29 cellular contexts compared by ENCODE assay signal in the genomic region with DNA sequence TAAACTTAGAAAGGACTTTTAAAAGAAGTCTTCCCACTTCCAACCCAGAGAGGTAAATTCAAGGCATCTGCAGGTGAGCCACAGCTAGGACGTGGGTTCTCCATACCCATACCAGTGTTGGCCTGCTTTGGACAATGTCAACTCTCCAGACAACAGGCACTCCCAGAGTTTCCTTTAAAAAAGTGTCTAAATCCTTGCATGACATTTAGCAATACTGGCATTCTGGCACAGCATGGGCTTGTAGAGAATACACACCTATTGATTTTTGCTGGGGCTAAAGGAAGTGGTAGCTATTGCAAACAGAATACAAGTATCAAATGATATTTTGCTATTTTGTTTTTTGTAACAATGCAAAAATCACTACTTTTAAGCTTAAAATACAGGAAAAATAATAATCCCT. TPM values are rescaled to one million over a fixed set of nuclear protein-coding genes. Genes with fewer than 3 reads are reported as not detected.
DNase-seq lines count a peak whose midpoint lies in the region; ATAC-seq, FAIRE-seq and TF ChIP-seq lines count a peak whose summit lies in the region.
"Had no signal": no experiment of that assay in that cellular context is flagged by ENCODE, and none has a peak within 500 bp of the region (broad histone marks: within the 10 kb centered on the region; RNA-seq: fewer than 3 reads in every experiment).

No MANE protein-coding gene starts in this region.

- FAIRE-seq in pancreas (lab: Jason Lieb, UNC) = no peak
- FAIRE-seq: A549 had no signal

- H3K27ac ChIP-seq in left ventricle myocardium inferior (replicated peaks) (peak overlapping the region; percentile 86), gastroesophageal sphincter (peak overlapping the region in 3 of 4 donors; percentile 14 to 67 (median 65)), pancreas (peak overlapping the region; percentile 23 to 76 (median 50)), uterus (peak overlapping the region; percentile 16 to 67)
- H3K27ac ChIP-seq: A549 had no signal

- H3K9me3 ChIP-seq in left ventricle myocardium inferior (replicated peaks) (peaks cover 3% of the 10 kb centered on the region), gastroesophageal sphincter (no peaks in the 10 kb centered on the region), pancreas (no peaks in the 10 kb centered on the region), uterus (no peaks in the 10 kb centered on the region)
- H3K9me3 ChIP-seq: HAP-1 had no signal

- H3K36me3 Mint-ChIP-seq in activated naive CD4-positive, alpha-beta T cell treated with anti-CD3 and anti-CD28 coated beads, Interleukin-2, amount 50 U/mL, for 72 hours = peaks cover 4 to 6% of the 10 kb centered on the region in 2 donors

- H3K36me3 ChIP-seq in left ventricle myocardium inferior (peaks cover 14% of the 10 kb centered on the region), gastroesophageal sphincter (peaks cover 0 to 17% of the 10 kb centered on the region in 2 donors), pancreas (no peaks in the 10 kb centered on the region), uterus (no peaks in the 10 kb centered on the region)
- H3K36me3 ChIP-seq: HAP-1 had no signal

- no peak for TF ChIP-seq EP300 in gastroesophageal sphincter (IDR thresholded peaks at IDR 0.05)

- TF ChIP-seq POLR2A in gastroesophageal sphincter (IDR thresholded peaks at IDR 0.05) = no peak
- no peak for TF ChIP-seq POLR2A in uterus (IDR thresholded peaks at IDR 0.05)

- no peak overlapping the region for H3K27ac Mint-ChIP-seq in activated naive CD4-positive, alpha-beta T cell treated with anti-CD3 and anti-CD28 coated beads, Interleukin-2, amount 50 U/mL, for 72 hours
- H3K27ac Mint-ChIP-seq: activated CD4-positive, alpha-beta T cell treated with anti-CD3 and anti-CD28 coated beads, Interleukin-2, amount 10 ng/mL, durations not matched to agents 7 days and 5 days; activated T-cell treated with anti-CD3 and anti-CD28 coated beads, Interleukin-2, amount 50 U/mL, for 72 hours; CD8-positive, alpha-beta memory T cell; natural killer cell treated with Interleukin-12 subunit alpha and Interleukin-12 subunit beta and Interleukin-15 and Interleukin-18, amount 100 ng/mL, for 72 hours; stimulated activated memory B cell treated with anti-CD40 and anti-IgM and Interleukin-4, amounts not matched to agents 10 μg/mL and 1 μg/mL and 100 μg/mL, for 72 hours; WTC11 had no signal

- TF ChIP-seq CTCF in left ventricle myocardium inferior (IDR thresholded peaks at IDR 0.05; ENCODE audit: borderline replicate concordance) (no peak), gastroesophageal sphincter (IDR thresholded peaks at IDR 0.05) (no peak), pancreas (IDR thresholded peaks at IDR 0.05) (no peak), uterus (IDR thresholded peaks at IDR 0.05) (no peak)

- H3K9me3 Mint-ChIP-seq in activated naive CD4-positive, alpha-beta T cell treated with anti-CD3 and anti-CD28 coated beads, Interleukin-2, amount 50 U/mL, for 72 hours = peaks cover 3 to 7% of the 10 kb centered on the region in 2 donors
- H3K9me3 Mint-ChIP-seq: CD8-positive, alpha-beta memory T cell; natural killer cell treated with Interleukin-12 subunit alpha and Interleukin-12 subunit beta and Interleukin-15 and Interleukin-18, amount 100 ng/mL, for 72 hours had no signal

- H3K4me3 ChIP-seq in left ventricle myocardium inferior = no peak overlapping the region
- H3K4me3 ChIP-seq in gastroesophageal sphincter = no peak overlapping the region
- H3K4me3 ChIP-seq in pancreas = no peak overlapping the region
- no peak overlapping the region for H3K4me3 ChIP-seq in uterus
- H3K4me3 ChIP-seq: A549, HAP-1 had no signal

- DNase-seq in left ventricle myocardium inferior (no peak), left ventricle myocardium superior (no peak), pancreas (no peak), uterus (no peak), NCI-H345 (lab: John Stamatoyannopoulos, UW) (no peak)
- DNase-seq in stimulated activated CD4-positive, alpha-beta T cell treated with anti-CD3 and anti-CD28 coated beads, Interleukin-1b, Interleukin-23, amount 100 ng/mL, for 48 hours = no peak
- no peak for DNase-seq in activated naive CD4-positive, alpha-beta T cell treated with anti-CD3 and anti-CD28 coated beads, Interleukin-2, amount 50 U/mL, for 72 hours (ENCODE audit: low spot score in 2 of 2)
- DNase-seq: activated CD4-positive, alpha-beta T cell treated with anti-CD3 and anti-CD28 coated beads, Interleukin-2, amount 10 ng/mL, durations not matched to agents 7 days and 5 days; activated naive CD4-positive, alpha-beta T cell; activated T-cell treated with anti-CD3 and anti-CD28 coated beads, Interleukin-2, amount 50 U/mL, for 72 hours; AML-193; CD8-positive, alpha-beta memory T cell; effector memory CD4-positive, alpha-beta T cell; erythroblast; foreskin fibroblast; midbrain; NCI-H1092 treated with DMSO at 0.1 percent for 48 hours; NCI-H2029; NCI-H69; retina; stimulated activated CD4-positive, alpha-beta T cell treated with anti-CD3 and anti-CD28 coated beads, Interleukin-12 subunit alpha, Interleukin-12 subunit beta, amount 100 ng/mL, for 4 hours; stimulated activated CD4-positive, alpha-beta T cell treated with anti-CD3 and anti-CD28 coated beads, Interleukin-4, amount 100 ng/mL, for 4 hours had no signal

- intact Hi-C loops in left ventricle myocardium inferior (cut with micrococcal nuclease) = no loop called here
- intact Hi-C loops in left ventricle myocardium superior (cut with micrococcal nuclease) = no loop called here
- intact Hi-C loops in pancreas (cut with DNase I) = no loop called here
- intact Hi-C loops in uterus (cut with DNase I; ENCODE audit: low total_unique reads) = no loop called here

- H3K27me3 ChIP-seq in left ventricle myocardium inferior (ENCODE audit: low read depth) = peaks cover 22% of the 10 kb centered on the region
- H3K27me3 ChIP-seq in gastroesophageal sphincter = no peaks in the 10 kb centered on the region
- no peaks in the 10 kb centered on the region for H3K27me3 ChIP-seq in pancreas
- no peaks in the 10 kb centered on the region for H3K27me3 ChIP-seq in uterus

- WGBS in gastroesophageal sphincter (ENCODE audit: low coverage in 1 of 2), 2 donors = no CpG with 5 or more reads among the region's 1 CpG
- 78 to 86% methylated on average over 1 of the region's 1 CpG for WGBS in pancreas, 2 donors

- H3K4me1 ChIP-seq in left ventricle myocardium inferior (peaks cover 55% of the 10 kb centered on the region), gastroesophageal sphincter (peaks cover 0 to 30% (median 18%) of the 10 kb centered on the region in 3 donors), pancreas (peaks cover 0 to 35% (median 25%) of the 10 kb centered on the region in 3 donors), uterus (no peaks in the 10 kb centered on the region)
- H3K4me1 ChIP-seq: HAP-1 had no signal

- ATAC-seq in left ventricle myocardium superior = no peak
- no peak for ATAC-seq in gastroesophageal sphincter
- ATAC-seq in pancreas = peak; percentile 8 to 35 (median 24)
- ATAC-seq in activated naive CD4-positive, alpha-beta T cell treated with anti-CD3 and anti-CD28 coated beads, Interleukin-2, amount 50 U/mL, for 72 hours = no peak
- ATAC-seq: A549; activated T-cell treated with anti-CD3 and anti-CD28 coated beads, Interleukin-2, amount 50 U/mL, for 72 hours; natural killer cell treated with Interleukin-12 subunit alpha and Interleukin-12 subunit beta and Interleukin-15 and Interleukin-18, amount 100 ng/mL, for 72 hours; Panc1; stimulated activated memory B cell treated with anti-CD40 and anti-IgM and Interleukin-4, amounts not matched to agents 10 μg/mL and 1 μg/mL and 100 μg/mL, for 72 hours had no signal

RNA-seq across cellular contexts. Expression of a gene that starts 25.8 kb away (rescaled TPM):
- total RNA-seq in left ventricle myocardium inferior (22.1 TPM), left ventricle myocardium superior (23.2 TPM), gastroesophageal sphincter (10 to 100 TPM; 57.5 to 74.9 (median 68.6) TPM), pancreas (10 to 100 TPM; 22.1 to 37.8 (median 26.4) TPM), uterus (100 to 1,000 TPM in 1 of 4 donors, 10 to 100 TPM in 3; 81.6 to 103 (median 88.8) TPM)
- polyA plus RNA-seq in pancreas = 10 to 100 TPM in 1 of 2 donors, 1 to 10 TPM in 1; 5.7 to 11.8 TPM
- total RNA-seq in activated naive CD4-positive, alpha-beta T cell treated with anti-CD3 and anti-CD28 coated beads, Interleukin-2, amount 50 U/mL, for 72 hours = 10 to 100 TPM; 48.7 to 51.0 TPM

Comparison
In these comparisons a context has a peak if more than half of its experiments do, and no peak if none do; other contexts are left out.
1. ATAC-seq: peak in pancreas (4 of 4); none in left ventricle myocardium superior (single experiment), gastroesophageal sphincter (single experiment) and activated naive CD4-positive, alpha-beta T cell treated with anti-CD3 and anti-CD28 coated beads, Interleukin-2, amount 50 U/mL, for 72 hours (0 of 2).
2. Peak in every context shown above with its lines, with median percentiles within 50 percentile points of each other: H3K27ac ChIP-seq.